Comparison of ENCODE assay signal across 14 cellular contexts in the genomic region with DNA sequence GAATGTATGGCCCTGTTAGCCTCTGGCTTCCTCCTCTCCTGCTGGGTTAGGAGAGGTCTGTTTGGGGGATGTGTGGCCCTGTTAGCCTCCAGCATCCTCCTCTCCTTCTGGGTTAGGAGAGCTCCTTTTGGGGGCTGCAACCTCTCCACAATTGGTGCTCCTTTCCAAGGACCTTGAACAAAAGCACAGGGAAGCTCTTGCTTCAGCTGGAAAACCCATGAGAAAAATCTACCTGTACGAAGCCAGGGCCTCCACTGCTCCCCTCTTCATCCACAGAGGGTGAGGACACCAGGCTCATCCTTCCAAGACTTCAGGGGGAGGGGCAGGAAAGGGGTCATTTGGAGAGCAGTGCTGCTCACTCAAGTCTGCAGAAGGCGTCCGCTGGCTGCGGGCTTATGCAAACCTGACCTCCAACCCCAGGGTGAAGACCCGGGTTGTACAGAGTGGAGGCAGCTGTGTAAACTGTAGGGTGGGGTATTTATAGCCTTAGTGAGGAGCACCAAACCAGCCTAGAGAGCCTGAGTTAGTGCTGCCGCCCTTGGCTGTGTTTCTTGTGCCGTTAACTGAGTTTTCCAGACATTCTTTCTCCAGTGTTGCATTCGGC.
A peak's percentile ranks its signal among the peaks of the same experiment; 100 is the strongest.
DNase-seq lines count a peak whose midpoint lies in the region; ATAC-seq and TF ChIP-seq lines count a peak whose summit lies in the region.
"Had no signal": no experiment of that assay in that cellular context is flagged by ENCODE, and none has a peak within 500 bp of the region (broad histone marks: within the 10 kb centered on the region; RNA-seq: fewer than 3 reads in every experiment).

No MANE protein-coding gene starts in this region.

- intact Hi-C loops in Right ventricle myocardium superior (cut with DNase I): no loop called here
- intact Hi-C loops in left lung (cut with DNase I): no loop called here
- intact Hi-C loops in sigmoid colon (cut with DNase I): no loop called here

- no peak for TF ChIP-seq POLR2A in sigmoid colon (IDR thresholded peaks at IDR 0.05)

- WGBS in sigmoid colon, 2 donors: 10 to 49% methylated on average over 8 of the region's 8 CpGs

- H3K27me3 ChIP-seq in right atrium auricular region: no peaks in the 10 kb centered on the region
- H3K27me3 ChIP-seq in left lung: no peaks in the 10 kb centered on the region
- no peaks in the 10 kb centered on the region for H3K27me3 ChIP-seq in sigmoid colon

- ATAC-seq in Right ventricle myocardium superior (ENCODE audit: poor library complexity): peak; percentile 61
- peak; percentile 22 for ATAC-seq in left lung
- ATAC-seq: GM12878 had no signal

- H3K9me3 ChIP-seq in right atrium auricular region: no peaks in the 10 kb centered on the region
- no peaks in the 10 kb centered on the region for H3K9me3 ChIP-seq in left lung
- H3K9me3 ChIP-seq in sigmoid colon: no peaks in the 10 kb centered on the region

- H3K4me1 ChIP-seq in right atrium auricular region (peaks cover 0 to 20% of the 10 kb centered on the region in 2 donors), left lung (peaks cover 13 to 15% of the 10 kb centered on the region in 2 donors), sigmoid colon (peaks cover 0 to 22% (median 17%) of the 10 kb centered on the region in 4 donors)

- TF ChIP-seq CTCF in right atrium auricular region (IDR thresholded peaks at IDR 0.05) (no peak), left lung (IDR thresholded peaks at IDR 0.05) (no peak), sigmoid colon (IDR thresholded peaks at IDR 0.05) (no peak)

- DNase-seq in Right ventricle myocardium superior: peak; percentile 66
- DNase-seq in right atrium auricular region (ENCODE audit: low spot score): no peak
- no peak for DNase-seq in left lung
- no peak for DNase-seq in sigmoid colon
- DNase-seq in HK-2 (ENCODE audit: unreplicated experiment): no peak
- DNase-seq in NCI-H187 (lab: John Stamatoyannopoulos, UW): no peak
- DNase-seq in NCI-H1694 (lab: John Stamatoyannopoulos, UW): no peak
- DNase-seq in activated CD4-positive, alpha-beta T cell treated with anti-CD3 and anti-CD28 coated beads for 4 hours: no peak
- DNase-seq: activated CD4-positive, alpha-beta memory T cell treated with anti-CD3 and anti-CD28 coated beads, Interleukin-2, amount 10 ng/mL, durations not matched to agents 7 days and 5 days; NCI-H1436 treated with DMSO at 0.1 percent for 48 hours; PC-9; stimulated activated CD4-positive, alpha-beta T cell treated with anti-CD3 and anti-CD28 coated beads, Interleukin-2, amount 100 ng/mL, for 48 hours had no signal

- H3K4me3 ChIP-seq in right atrium auricular region: no peak overlapping the region
- no peak overlapping the region for H3K4me3 ChIP-seq in left lung
- no peak overlapping the region for H3K4me3 ChIP-seq in sigmoid colon
- H3K4me3 ChIP-seq: GM12878, PC-9 had no signal

- H3K36me3 ChIP-seq in right atrium auricular region (no peaks in the 10 kb centered on the region), left lung (no peaks in the 10 kb centered on the region), sigmoid colon (no peaks in the 10 kb centered on the region)

- H3K27ac ChIP-seq in right atrium auricular region (no peak overlapping the region), left lung (peak overlapping the region in 1 of 2 donors; percentile 48), sigmoid colon (peak overlapping the region in 3 of 4 donors; percentile 53 to 68 (median 61))
- H3K27ac ChIP-seq: epithelial cell of prostate, PC-9 had no signal

- no peak for TF ChIP-seq EP300 in sigmoid colon (IDR thresholded peaks at IDR 0.05)

Comparison
In these comparisons a context has a peak if more than half of its experiments do, and no peak if none do; other contexts are left out.
1. H3K27ac ChIP-seq: peak in sigmoid colon (3 of 4); none in right atrium auricular region (0 of 2).